9 cellular contexts compared by ENCODE assay signal in genomic region chr4:5824635-5825034, GRCh38.
DNase-seq lines count a peak whose midpoint lies in the region; ATAC-seq and TF ChIP-seq lines count a peak whose summit lies in the region.
"Had no signal": no experiment of that assay in that cellular context is flagged by ENCODE, and none has a peak within 500 bp of the region (broad histone marks: within the 10 kb centered on the region; RNA-seq: fewer than 3 reads in every experiment).

No MANE protein-coding gene starts in this region.

- H3K9me3 ChIP-seq in DND-41 (ENCODE audit: insufficient read depth, low read length, severe bottlenecking) (no peaks in the 10 kb centered on the region), adrenal gland (replicated peaks in 1 of 3) (no peaks in the 10 kb centered on the region)
- no peaks in the 10 kb centered on the region for H3K9me3 ChIP-seq in CD4-positive, alpha-beta memory T cell (ENCODE audit: control insufficient read depth in 1 of 2, low read length in 2 of 2)
- H3K9me3 ChIP-seq in effector memory CD4-positive, alpha-beta T cell (ENCODE audit: control insufficient read depth, low read length), result no peaks in the 10 kb centered on the region

- H3K27me3 ChIP-seq in DND-41 (ENCODE audit: insufficient read depth, low read length, poor library complexity) (no peaks in the 10 kb centered on the region), adrenal gland (no peaks in the 10 kb centered on the region)
- no peaks in the 10 kb centered on the region for H3K27me3 ChIP-seq in CD4-positive, alpha-beta memory T cell (ENCODE audit: insufficient read depth, low read length)
- no peaks in the 10 kb centered on the region for H3K27me3 ChIP-seq in effector memory CD4-positive, alpha-beta T cell (replicated peaks; ENCODE audit: control insufficient read depth, insufficient read depth, low read length, poor library complexity, severe bottlenecking)

- no peak for ATAC-seq in DND-41 (ENCODE audit: insufficient read depth, low read depth)
- no peak for ATAC-seq in HG02571 (IDR thresholded peaks at IDR 0.05; ENCODE audit: unreplicated experiment)

- WGBS in adrenal gland, 4 donors, result 65 to 75% (median 70%) methylated on average over 6 of the region's 6 CpGs

- H3K27ac ChIP-seq in DND-41 (ENCODE audit: low read length) (no peak overlapping the region), adrenal gland (no peak overlapping the region)
- no peak overlapping the region for H3K27ac ChIP-seq in CD4-positive, alpha-beta memory T cell (ENCODE audit: low read depth, low read length)
- H3K27ac ChIP-seq in effector memory CD4-positive, alpha-beta T cell (ENCODE audit: insufficient read depth, low read length, poor library complexity, severe bottlenecking), result no peak overlapping the region

- no peak overlapping the region for H3K9ac ChIP-seq in DND-41 (ENCODE audit: low read depth, low read length)

- no peak overlapping the region for H3K4me2 ChIP-seq in DND-41 (ENCODE audit: insufficient read depth, low read length)

- H3K4me3 Mint-ChIP-seq in CD4-positive, alpha-beta memory T cell, result no peak overlapping the region

- no peak overlapping the region for H3K27ac Mint-ChIP-seq in CD4-positive, alpha-beta memory T cell
- H3K27ac Mint-ChIP-seq: naive B cell had no signal

- H3K36me3 ChIP-seq in DND-41 (ENCODE audit: insufficient read depth, low read length) (no peaks in the 10 kb centered on the region), adrenal gland (replicated peaks in 1 of 2) (peaks cover 0 to 3% of the 10 kb centered on the region in 2 donors)
- no peaks in the 10 kb centered on the region for H3K36me3 ChIP-seq in CD4-positive, alpha-beta memory T cell (ENCODE audit: insufficient read depth, low read length)
- H3K36me3 ChIP-seq in effector memory CD4-positive, alpha-beta T cell (ENCODE audit: control insufficient read depth, insufficient read depth, low read length), result no peaks in the 10 kb centered on the region

- H3K9me3 Mint-ChIP-seq in CD4-positive, alpha-beta memory T cell, result peaks cover 0 to 2% (median 0%) of the 10 kb centered on the region in 8 donors

- DNase-seq in DND-41, result peak; percentile 12
- DNase-seq in HPDE6-E6E7 (ENCODE audit: extremely low spot score), result peak; percentile 21
- DNase-seq in adrenal gland, result peak in 1 of 7 donors; percentile 5
- peak; percentile 60 to 68 for DNase-seq in lung microvascular endothelial cell (ENCODE audit: low read depth in 2 of 2)
- DNase-seq in NCI-H1436 treated with DMSO at 0.1 percent for 48 hours (lab: John Stamatoyannopoulos, UW), result no peak
- no peak for DNase-seq in CD4-positive, alpha-beta memory T cell
- no peak for DNase-seq in effector memory CD4-positive, alpha-beta T cell
- DNase-seq: naive B cell had no signal

- peaks cover 0 to 10% (median 1%) of the 10 kb centered on the region in 4 donors for H3K4me1 Mint-ChIP-seq in CD4-positive, alpha-beta memory T cell

- POLR2A ChIA-PET in CD4-positive, alpha-beta memory T cell (lab: Charles Lee; ENCODE audit: partially characterized antibody), result no interaction called here

- no peak overlapping the region for H2AFZ ChIP-seq in DND-41 (ENCODE audit: low read depth, low read length)

- intact Hi-C loops in adrenal gland (cut with DNase I), result no loop called here
- intact Hi-C loops in CD4-positive, alpha-beta memory T cell (cut with micrococcal nuclease), result no loop called here

- H4K20me1 ChIP-seq in DND-41 (ENCODE audit: insufficient read depth, low read length), result no peaks in the 10 kb centered on the region

- H3K27me3 Mint-ChIP-seq in CD4-positive, alpha-beta memory T cell, result no peaks in the 10 kb centered on the region

- H3K79me2 ChIP-seq in DND-41 (ENCODE audit: insufficient read depth, low read length), result no peaks in the 10 kb centered on the region

- H3K4me1 ChIP-seq in DND-41 (ENCODE audit: insufficient read depth, low read length) (no peaks in the 10 kb centered on the region), adrenal gland (replicated peaks in 1 of 2) (no peaks in the 10 kb centered on the region)
- no peaks in the 10 kb centered on the region for H3K4me1 ChIP-seq in CD4-positive, alpha-beta memory T cell (ENCODE audit: insufficient read depth, low read length)
- no peaks in the 10 kb centered on the region for H3K4me1 ChIP-seq in effector memory CD4-positive, alpha-beta T cell (ENCODE audit: control insufficient read depth, insufficient read depth, low read length, poor library complexity, severe bottlenecking)

- CTCF ChIA-PET in CD4-positive, alpha-beta memory T cell (lab: Charles Lee; ENCODE audit: partially characterized antibody), result interaction anchor here (1.0 kb wide), 2 partner anchors 11 to 21 kb away, joined by 3 to 4 read pairs; no protein-coding TSS in a partner anchor

- TF ChIP-seq CTCF in DND-41 (IDR thresholded peaks at IDR 0.05; ENCODE audit: borderline replicate concordance, extremely low read depth, low read length, poor library complexity, severe bottlenecking), result peak; percentile 71
- TF ChIP-seq CTCF in adrenal gland (IDR thresholded peaks at IDR 0.05), result peak in 4 of 6 experiments; percentile 12 to 31 (median 26)

- H3K4me3 ChIP-seq in DND-41 (ENCODE audit: low read depth in 1 of 2, low read length in 2 of 2), result no peak overlapping the region
- no peak overlapping the region for H3K4me3 ChIP-seq in adrenal gland
- no peak overlapping the region for H3K4me3 ChIP-seq in CD4-positive, alpha-beta memory T cell (ENCODE audit: low read length in 2 of 2)
- no peak overlapping the region for H3K4me3 ChIP-seq in effector memory CD4-positive, alpha-beta T cell (ENCODE audit: insufficient read depth, low read depth, low read length, poor library complexity, severe bottlenecking)

- no peaks in the 10 kb centered on the region for H3K36me3 Mint-ChIP-seq in CD4-positive, alpha-beta memory T cell
- H3K36me3 Mint-ChIP-seq: naive B cell had no signal

- no peak for TF ChIP-seq POLR2A in adrenal gland (IDR thresholded peaks at IDR 0.05)

Comparison
In these comparisons a context has a peak if more than half of its experiments do, and no peak if none do; other contexts are left out.
1. DNase-seq: peak in DND-41 (single experiment), HPDE6-E6E7 (single experiment) and lung microvascular endothelial cell (2 of 2); none in NCI-H1436 treated with DMSO at 0.1 percent for 48 hours (single experiment), CD4-positive, alpha-beta memory T cell (0 of 5) and effector memory CD4-positive, alpha-beta T cell (0 of 3).